Comparison of ENCODE assay signal across 1 cellular context in the genomic region with DNA sequence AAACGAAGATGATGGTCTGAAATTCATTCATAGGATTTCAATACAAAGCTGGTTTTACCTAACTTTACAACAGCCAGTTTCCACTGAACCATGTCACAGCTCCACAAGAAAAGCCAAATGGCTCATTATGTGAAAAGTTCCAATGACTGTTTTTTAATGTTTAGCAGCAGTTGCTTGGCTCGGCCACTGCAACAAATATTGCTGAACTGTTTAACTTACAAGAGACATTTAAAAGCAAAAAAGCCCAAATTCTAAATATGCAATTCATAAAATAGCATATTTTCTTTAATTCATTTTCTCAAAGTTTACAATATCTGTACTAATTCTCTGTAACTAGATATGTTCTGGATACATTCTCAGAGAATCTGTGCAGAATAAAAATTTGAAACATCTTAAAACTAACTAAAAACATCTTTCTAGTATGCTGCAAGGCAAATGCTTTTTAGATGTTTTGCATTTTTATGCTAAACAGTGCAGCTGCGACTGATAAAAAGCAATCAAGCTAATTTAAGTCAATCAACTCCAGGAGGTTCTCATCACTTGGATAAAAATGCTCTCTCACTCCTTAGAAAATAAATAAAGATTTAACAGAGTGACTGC.
TF ChIP-seq lines count a peak whose summit lies in the region.

No MANE protein-coding gene starts in this region.

TF ChIP-seq in H1, 55 proteins besides CTCF, POLR2A, EP300 and RAD21:
- no peak for TF ChIP-seq CREB1 (IDR thresholded peaks at IDR 0.05)
- no peak for TF ChIP-seq TAF7 (optimal IDR thresholded peaks at IDR 0.05; ENCODE audit: borderline replicate concordance, low read depth, low read length)
TF ChIP-seq in H1: peak in this region for 0.
